21 cellular contexts compared by ENCODE assay signal in the genomic region with DNA sequence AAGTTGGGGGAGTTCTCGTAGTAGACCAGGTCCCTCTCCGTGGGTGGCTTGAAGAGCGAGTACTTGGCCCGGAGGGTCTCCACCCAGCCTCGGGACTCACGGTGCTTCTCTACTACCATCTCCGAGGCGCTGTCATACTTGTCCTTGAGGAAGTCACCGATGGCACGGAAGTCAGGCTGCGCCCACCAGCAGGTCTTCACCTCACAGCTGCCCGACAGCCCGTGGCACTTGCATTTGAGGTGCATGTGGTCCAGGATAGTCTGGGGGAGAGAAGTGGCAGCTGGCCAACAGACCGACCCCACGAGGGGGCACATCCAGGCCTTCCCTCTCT. TPM values are rescaled to one million over a fixed set of nuclear protein-coding genes. Genes with fewer than 3 reads are reported as not detected.
DNase-seq lines count a peak whose midpoint lies in the region; ATAC-seq, FAIRE-seq and TF ChIP-seq lines count a peak whose summit lies in the region.
"Had no signal": no experiment of that assay in that cellular context is flagged by ENCODE, and none has a peak within 500 bp of the region (broad histone marks: within the 10 kb centered on the region; RNA-seq: fewer than 3 reads in every experiment).

No MANE protein-coding gene starts in this region.

- H2AFZ ChIP-seq in HepG2 (ENCODE audit: low read length) = no peak overlapping the region

- DNase-seq in HepG2 (ENCODE audit: low spot score) (no peak), right lobe of liver (no peak), mesendoderm (no peak), osteocyte (ENCODE audit: extremely low spot score, unreplicated experiment) (peak; percentile 80), small intestine (no peak), 8988T (no peak), nucleus accumbens (lab: John Stamatoyannopoulos, UW) (no peak)
- DNase-seq: DMS79, KG1, NCI-H1092 treated with DMSO at 0.1 percent for 48 hours, NCI-H1436 treated with DMSO at 0.1 percent for 48 hours, NCI-H2029, NCI-H2227 treated with DMSO at 0.1 percent for 48 hours, NCI-H510A had no signal

- TF ChIP-seq CTCF in HepG2 (CRISPR knock-in tag; IDR thresholded peaks at IDR 0.05) (no peak), right lobe of liver (IDR thresholded peaks at IDR 0.05) (no peak), osteocyte (IDR thresholded peaks at IDR 0.05) (no peak)

- H3K9me3 ChIP-seq in HepG2 (ENCODE audit: low read length) (no peaks in the 10 kb centered on the region), right lobe of liver (no peaks in the 10 kb centered on the region), small intestine (ENCODE audit: control insufficient read depth, low read depth) (no peaks in the 10 kb centered on the region)
- H3K9me3 ChIP-seq: A549, HAP-1, SJCRH30 had no signal

- H3K56ac ChIP-seq in mesendoderm (ENCODE audit: low read length) = peak overlapping the region; percentile 32

- in situ Hi-C loops in HepG2 (cut with HindIII; ENCODE audit: extremely low pct_ligation_motif_present, low pct_unique_long_range_greater_than_20kb) = no loop called here

- no peaks in the 10 kb centered on the region for H3K36me3 Mint-ChIP-seq in osteocyte (ENCODE audit: unreplicated experiment)
- H3K36me3 Mint-ChIP-seq: CD14-positive monocyte had no signal

- H2BK15ac ChIP-seq in mesendoderm (replicated peaks; ENCODE audit: low read depth) = no peak overlapping the region

- H3K27ac ChIP-seq in HepG2 (ENCODE audit: extremely low read length, insufficient read depth, low read length) = no peak overlapping the region
- no peak overlapping the region for H3K27ac ChIP-seq in right lobe of liver
- H3K27ac ChIP-seq in mesendoderm (ENCODE audit: low read depth, low read length) = no peak overlapping the region
- no peak overlapping the region for H3K27ac ChIP-seq in small intestine (ENCODE audit: low read depth in 1 of 2, low read length in 1 of 2)
- H3K27ac ChIP-seq: A549, RWPE1, SJCRH30 had no signal

- H2BK120ac ChIP-seq in mesendoderm (ENCODE audit: low read depth, low read length) = no peak overlapping the region

- H3K4me3 ChIP-seq in HepG2 (replicated peaks in 1 of 3; ENCODE audit: insufficient read depth in 1 of 3, low read depth in 2 of 3, low read length in 3 of 3) = no peak overlapping the region
- no peak overlapping the region for H3K4me3 ChIP-seq in right lobe of liver
- no peak overlapping the region for H3K4me3 ChIP-seq in mesendoderm (ENCODE audit: low read length)
- no peak overlapping the region for H3K4me3 ChIP-seq in small intestine (ENCODE audit: low read depth in 1 of 2, low read length in 2 of 2)
- H3K4me3 ChIP-seq: A549, GM12878, HAP-1, SJCRH30 had no signal

- H3K36me3 ChIP-seq in HepG2 (replicated peaks in 1 of 2; ENCODE audit: control insufficient read depth in 1 of 2, insufficient read depth in 2 of 2, low read length in 2 of 2) = peaks cover 0 to under 1% of the 10 kb centered on the region in 2 experiments; a peak in 1 of 5 replicates
- no peaks in the 10 kb centered on the region for H3K36me3 ChIP-seq in right lobe of liver
- H3K36me3 ChIP-seq in mesendoderm (ENCODE audit: control insufficient read depth, insufficient read depth, low read length) = peaks cover 17% of the 10 kb centered on the region
- no peaks in the 10 kb centered on the region for H3K36me3 ChIP-seq in small intestine (ENCODE audit: control insufficient read depth in 2 of 2, insufficient read depth in 2 of 2, low read length in 2 of 2)
- H3K36me3 ChIP-seq: HAP-1, SJCRH30 had no signal

- no peak for FAIRE-seq in HepG2 (lab: Jason Lieb, UNC)
- no peak for FAIRE-seq in small intestine (lab: Jason Lieb, UNC)
- FAIRE-seq: A549, GM12878 had no signal

- no peak for TF ChIP-seq RAD21 in HepG2 (CRISPR knock-in tag; IDR thresholded peaks at IDR 0.05)

- H3K9me3 Mint-ChIP-seq in osteocyte (ENCODE audit: unreplicated experiment) = no peaks in the 10 kb centered on the region

- no peaks in the 10 kb centered on the region for H3K27me3 ChIP-seq in HepG2 (ENCODE audit: control insufficient read depth in 1 of 2, insufficient read depth in 2 of 2, low read length in 2 of 2)
- H3K27me3 ChIP-seq in right lobe of liver = no peaks in the 10 kb centered on the region
- no peaks in the 10 kb centered on the region for H3K27me3 ChIP-seq in mesendoderm (ENCODE audit: insufficient read depth, low read length, poor library complexity)
- no peaks in the 10 kb centered on the region for H3K27me3 ChIP-seq in small intestine (ENCODE audit: control insufficient read depth in 2 of 2, insufficient read depth in 2 of 2, low read length in 2 of 2)
- H3K27me3 ChIP-seq: SJCRH30 had no signal

- no peaks in the 10 kb centered on the region for H4K20me1 ChIP-seq in HepG2 (ENCODE audit: insufficient read depth, low read length)

- H3K23ac ChIP-seq in mesendoderm (ENCODE audit: low read length) = no peak overlapping the region

- ATAC-seq in HepG2 (no peak), right lobe of liver (no peak)
- ATAC-seq: A549, GM12878 had no signal

- no peak overlapping the region for H4K8ac ChIP-seq in mesendoderm (ENCODE audit: low read depth, low read length)

- H3K9ac ChIP-seq in HepG2 (ENCODE audit: insufficient read depth, low read depth, low read length) = no peak overlapping the region
- no peak overlapping the region for H3K9ac ChIP-seq in mesendoderm (ENCODE audit: low read length)

- H3K4me1 Mint-ChIP-seq in osteocyte (ENCODE audit: unreplicated experiment) = peaks cover 27% of the 10 kb centered on the region

- intact Hi-C loops in HepG2 (cut with micrococcal nuclease; ENCODE audit: unreplicated experiment) = no loop called here
- intact Hi-C loops in right lobe of liver (cut with DNase I) = no loop called here

- TF ChIP-seq EP300 in HepG2 (IDR thresholded peaks at IDR 0.05; ENCODE audit: low read depth in 2 of 2, low read length in 2 of 2) (no peak), HepG2 (CRISPR knock-in tag; IDR thresholded peaks at IDR 0.05; ENCODE audit: borderline replicate concordance) (no peak)

- peaks cover 39% of the 10 kb centered on the region for H3K79me1 ChIP-seq in mesendoderm (ENCODE audit: low read length)

- H4K5ac ChIP-seq in mesendoderm (ENCODE audit: low read length) = no peak overlapping the region

- H3K18ac ChIP-seq in mesendoderm (ENCODE audit: low read length) = no peak overlapping the region

- H3K79me2 ChIP-seq in HepG2 (ENCODE audit: insufficient read depth, low read length) (no peaks in the 10 kb centered on the region), mesendoderm (ENCODE audit: control insufficient read depth, insufficient read depth, low read length) (peaks cover 18% of the 10 kb centered on the region)

- no TSS peak for BruUV-seq in HepG2 (replicated peaks; lab: Mats Ljungman, UMichigan)

- POLR2A ChIA-PET in HepG2 (lab: Yijun Ruan, JAX) = no interaction called here

- CTCF ChIA-PET in HepG2 (lab: Yijun Ruan, JAX; ENCODE audit: low intra/inter-chr PET ratio, low total read pairs) = no interaction called here

- no peak overlapping the region for H2BK5ac ChIP-seq in mesendoderm (ENCODE audit: low read length)

- H3K4ac ChIP-seq in mesendoderm (ENCODE audit: low read depth, low read length) = no peak overlapping the region

- H3K4me1 ChIP-seq in HepG2 (ENCODE audit: insufficient read depth, low read length) (peaks cover 49% of the 10 kb centered on the region), right lobe of liver (peaks cover 0 to 11% (median 5%) of the 10 kb centered on the region in 4 donors), mesendoderm (ENCODE audit: control insufficient read depth, low read depth, low read length) (peaks cover 13% of the 10 kb centered on the region), small intestine (ENCODE audit: control insufficient read depth in 2 of 2, insufficient read depth in 1 of 2, low read depth in 1 of 2, low read length in 1 of 2) (peaks cover 0 to 3% of the 10 kb centered on the region in 2 donors)

- WGBS in HepG2 (ENCODE audit: low lambda C conversion rate) = 98% methylated on average over 15 of the region's 15 CpGs
- no CpG with 5 or more reads among the region's 15 CpGs for WGBS in right lobe of liver (ENCODE audit: insufficient coverage, low coverage, low lambda C conversion rate, missing lambda C conversion rate)
- WGBS in mesendoderm (ENCODE audit: extremely low coverage, insufficient coverage, low lambda C conversion rate) = no CpG with 5 or more reads among the region's 15 CpGs
- 94 to 97% (median 94%) methylated on average over 15 of the region's 15 CpGs for WGBS in small intestine, 3 donors

- no peaks in the 10 kb centered on the region for H3K27me3 Mint-ChIP-seq in osteocyte (ENCODE audit: unreplicated experiment)
- H3K27me3 Mint-ChIP-seq: B cell had no signal

- no peak overlapping the region for H3K4me2 ChIP-seq in HepG2 (ENCODE audit: low read depth, low read length)
- H3K4me2 ChIP-seq in mesendoderm (ENCODE audit: low read length) = no peak overlapping the region
- H3K4me2 ChIP-seq: A549 had no signal

- no peak overlapping the region for H3K27ac Mint-ChIP-seq in osteocyte (ENCODE audit: unreplicated experiment)
- H3K27ac Mint-ChIP-seq: B cell, CD14-positive monocyte had no signal

- no peak overlapping the region for H3K4me3 Mint-ChIP-seq in osteocyte (ENCODE audit: unreplicated experiment)

- H2AK5ac ChIP-seq in mesendoderm (ENCODE audit: low read length) = no peak overlapping the region

- TF ChIP-seq POLR2A in HepG2 (IDR thresholded peaks at IDR 0.05; ENCODE audit: insufficient read depth in 1 of 2, low read depth in 2 of 2, low read length in 2 of 2) = 0 out of 4 replicates have a peak, but pooled peaks of 1 of the 2 experiments have one; percentile 6
- TF ChIP-seq POLR2A in right lobe of liver (IDR thresholded peaks at IDR 0.05) = no peak

RNA-seq across cellular contexts. Expression of a gene that starts 50.0 kb away (rescaled TPM):
- 6.4 and 8.5 TPM in 2 replicates for total RNA-seq in HepG2 (2016; rRNA removed; fragmentation: Illumina TruSeq; extraction: Trizol)
- total RNA-seq in HepG2 (2016; cell fraction: cytosol; rRNA removed; fragmentation: Illumina TruSeq; extraction: Trizol; ENCODE audit: low read depth) = 0.71 and 1.2 TPM in 2 replicates
- total RNA-seq in HepG2 (2016; cell fraction: insoluble cytoplasmic fraction; rRNA removed; fragmentation: Illumina TruSeq; extraction: Trizol) = 5.9 and 8.3 TPM in 2 replicates
- total RNA-seq in HepG2 (2016; cell fraction: membrane; rRNA removed; fragmentation: Illumina TruSeq; extraction: Trizol) = 4.3 and 4.8 TPM in 2 replicates
- total RNA-seq in HepG2 (2016; cell fraction: nucleus; rRNA removed; fragmentation: Illumina TruSeq; extraction: Trizol) = 8.4 and 9.8 TPM in 2 replicates
- 10.3 and 12.5 TPM in 2 replicates for polyA plus RNA-seq in HepG2 (2011; rRNA removed)
- polyA plus RNA-seq in HepG2 (2011; cell fraction: cytosol; rRNA removed) = 5.1 and 6.8 TPM in 2 replicates
- polyA plus RNA-seq in HepG2 (2011; cell fraction: nucleus; rRNA removed) = 27.1 and 28.5 TPM in 2 replicates
- 6.9 and 7.4 TPM in 2 replicates for polyA plus RNA-seq in HepG2 (2012)
- 0.82 and 0.98 TPM in 2 replicates for polyA plus RNA-seq in HepG2 (2016; cell fraction: cytosol; fragmentation: Illumina TruSeq; extraction: Trizol; ENCODE audit: low read depth)
- polyA plus RNA-seq in HepG2 (2016; cell fraction: insoluble cytoplasmic fraction; fragmentation: Illumina TruSeq; extraction: Trizol; ENCODE audit: low read depth) = 6.2 TPM in 2 replicates
- polyA plus RNA-seq in HepG2 (2016; cell fraction: membrane; fragmentation: Illumina TruSeq; extraction: Trizol; ENCODE audit: low read depth) = 2.9 and 3.1 TPM in 2 replicates
- polyA plus RNA-seq in HepG2 (2016; cell fraction: nucleus; fragmentation: Illumina TruSeq; extraction: Trizol; ENCODE audit: insufficient read depth, low read depth) = 27.6 and 28.5 TPM in 2 replicates
- 4.4 and 6.5 TPM in 2 replicates for polyA minus RNA-seq in HepG2 (2011; rRNA and poly(A)+ RNA removed; ENCODE audit: low replicate concordance)
- polyA minus RNA-seq in HepG2 (2011; cell fraction: cytosol; rRNA and poly(A)+ RNA removed) = 2.9 and 3.2 TPM in 2 replicates
- 5.0 and 6.2 TPM in 2 replicates for polyA minus RNA-seq in HepG2 (2011; cell fraction: nucleus; rRNA and poly(A)+ RNA removed)
- 1 to 10 TPM; 1.0 to 5.0 (median 4.0) TPM for total RNA-seq in right lobe of liver
- polyA plus RNA-seq in mesendoderm (2013, experiment 1 of 2) = 50.0 TPM
- polyA plus RNA-seq in mesendoderm (2013, experiment 2 of 2) = 49.3 TPM
- total RNA-seq in osteocyte = 2.0 and 2.4 TPM in 2 replicates
- 1 to 10 TPM; 2.9 to 8.9 (median 5.4) TPM for polyA plus RNA-seq in small intestine
- total RNA-seq: GM12878 had no signal
- polyA plus RNA-seq: CD14-positive monocyte had no signal
